1 cellular context compared by ENCODE assay signal in genomic region chr4:11042760-11043159, GRCh38.
TF ChIP-seq lines count a peak whose summit lies in the region.

No MANE protein-coding gene starts in this region.

TF ChIP-seq in GM12878, 131 proteins besides CTCF, POLR2A, EP300 and RAD21 (continued from another document):
- TF ChIP-seq POLR2AphosphoS5 (IDR thresholded peaks at IDR 0.05; ENCODE audit: low read length) (no peak), RELB (IDR thresholded peaks at IDR 0.05; ENCODE audit: low read depth) (0 out of 2 replicates have a peak, but pooled peaks have one; percentile 19), GATAD2B (conservative IDR thresholded peaks at IDR 0.05; ENCODE audit: low read depth) (no peak), ZBTB33 (IDR thresholded peaks at IDR 0.05) (no peak), NR2F1 (conservative IDR thresholded peaks at IDR 0.05) (no peak), ETV6 (conservative IDR thresholded peaks at IDR 0.05 in 1 of 2, IDR thresholded peaks at IDR 0.05 in 1 of 2; ENCODE audit: borderline replicate concordance in 1 of 2, low read depth in 1 of 2) (no peak), CBX3 (IDR thresholded peaks at IDR 0.05; ENCODE audit: borderline replicate concordance, low read depth) (no peak), SMARCA5 (IDR thresholded peaks at IDR 0.05) (no peak), ZNF687 (IDR thresholded peaks at IDR 0.05) (peak; percentile 53; the same call in 1 of the 2 replicates), EED (IDR thresholded peaks at IDR 0.05; ENCODE audit: low read depth) (no peak), BCL11A (IDR thresholded peaks at IDR 0.05; ENCODE audit: low read depth, low read length) (no peak), HDGF (IDR thresholded peaks at IDR 0.05) (no peak), SMC3 (IDR thresholded peaks at IDR 0.05; ENCODE audit: borderline replicate concordance, low read length) (no peak), ZNF384 (IDR thresholded peaks at IDR 0.05; ENCODE audit: borderline replicate concordance, low read depth, low read length) (no peak), ATF7 (IDR thresholded peaks at IDR 0.05; ENCODE audit: low read depth) (no peak), BHLHE40 (IDR thresholded peaks at IDR 0.05; ENCODE audit: borderline replicate concordance in 1 of 2, low read depth in 2 of 2, low read length in 1 of 2) (peak in 1 of 2 experiments; percentile 69; a peak in 2 of 4 replicates), SIN3A (IDR thresholded peaks at IDR 0.05; ENCODE audit: low read depth, low read length) (no peak), ATF2 (IDR thresholded peaks at IDR 0.05; ENCODE audit: low read length) (no peak), CHD1 (IDR thresholded peaks at IDR 0.05; ENCODE audit: low read depth, low read length) (no peak), TCF12 (IDR thresholded peaks at IDR 0.05; ENCODE audit: low read depth, low read length) (no peak), KAT2A (conservative IDR thresholded peaks at IDR 0.05; ENCODE audit: control insufficient read depth, low read depth, low read length) (no peak), ZNF592 (IDR thresholded peaks at IDR 0.05) (no peak), WRNIP1 (IDR thresholded peaks at IDR 0.05; ENCODE audit: borderline replicate concordance, low read depth, low read length) (no peak), RCOR1 (conservative IDR thresholded peaks at IDR 0.05; ENCODE audit: low read depth, low read length) (no peak), EZH2 (IDR thresholded peaks at IDR 0.05; ENCODE audit: borderline replicate concordance, control insufficient read depth, low read depth, low read length) (no peak), PKNOX1 (IDR thresholded peaks at IDR 0.05) (no peak), TCF3 (IDR thresholded peaks at IDR 0.05; ENCODE audit: borderline replicate concordance, insufficient read depth, low read depth, low read length) (no peak), BRCA1 (IDR thresholded peaks at IDR 0.05; ENCODE audit: low read depth, low read length) (no peak), NBN (IDR thresholded peaks at IDR 0.05) (no peak), IKZF2 (IDR thresholded peaks at IDR 0.05) (no peak; a peak in 1 of 4 replicates), ESRRA (IDR thresholded peaks at IDR 0.05; ENCODE audit: low read length) (no peak), PBX3 (IDR thresholded peaks at IDR 0.05; ENCODE audit: insufficient replicate concordance, low read depth, low read length) (no peak), IKZF1 (conservative IDR thresholded peaks at IDR 0.05) (0 out of 2 replicates have a peak, but pooled peaks have one; percentile 17), ZNF622 (IDR thresholded peaks at IDR 0.05) (no peak)
TF ChIP-seq in GM12878: peak in this region for 7.
